ENCODE assay signal across 21 cellular contexts in the genomic region with DNA sequence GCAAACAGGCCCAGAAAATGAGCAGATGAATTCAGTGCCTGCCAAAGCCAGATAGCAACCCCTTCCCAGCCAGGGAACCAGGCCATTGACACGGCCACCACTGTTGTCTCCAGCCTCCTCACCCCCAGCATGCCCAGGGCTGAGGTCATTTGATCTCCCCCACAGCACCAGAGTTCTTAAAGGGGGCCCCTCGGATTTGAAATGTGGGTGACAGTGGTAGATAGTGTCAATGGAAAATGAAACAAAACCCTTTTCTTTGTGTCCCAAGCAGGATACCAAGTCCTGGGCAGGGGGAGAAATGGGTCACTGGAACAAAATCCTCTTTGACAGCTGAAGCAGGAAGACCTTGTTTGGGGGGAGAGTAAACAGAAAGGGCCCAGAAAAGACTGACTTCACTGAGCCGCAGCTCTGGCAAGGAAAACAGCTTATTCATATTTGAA. TPM values are rescaled to one million over a fixed set of nuclear protein-coding genes. Genes with fewer than 3 reads are reported as not detected.
DNase-seq lines count a peak whose midpoint lies in the region; ATAC-seq and TF ChIP-seq lines count a peak whose summit lies in the region.
"Had no signal": no experiment of that assay in that cellular context is flagged by ENCODE, and none has a peak within 500 bp of the region (broad histone marks: within the 10 kb centered on the region; RNA-seq: fewer than 3 reads in every experiment).

No MANE protein-coding gene starts in this region.

- peak overlapping the region in 1 of 5 experiments; percentile 9 for H3K4me3 Mint-ChIP-seq in brain

- H3K4me3 ChIP-seq in psoas muscle (no peak overlapping the region), upper lobe of right lung (no peak overlapping the region)
- H3K4me3 ChIP-seq: adrenal gland had no signal

- H3K9me3 ChIP-seq in psoas muscle: no peaks in the 10 kb centered on the region
- no peaks in the 10 kb centered on the region for H3K9me3 ChIP-seq in upper lobe of right lung
- H3K9me3 ChIP-seq: adrenal gland had no signal

- H3K27ac Mint-ChIP-seq in brain: peak overlapping the region; percentile 36 to 95 (median 93)
- H3K27ac Mint-ChIP-seq: activated T-helper 2 cell treated with anti-CD3 and anti-CD28 coated beads, Interferon-gamma antibody, Interleukin-2, Interleukin-4, amounts not matched to agents 10 μg/mL and 5 μg/mL and 100 μg/mL, durations not matched to agents 14 hours and 24 hours and 36 hours had no signal

- peaks cover 8% of the 10 kb centered on the region for H3K4me1 ChIP-seq in psoas muscle
- H3K4me1 ChIP-seq in upper lobe of right lung: peaks cover 21% of the 10 kb centered on the region
- H3K4me1 ChIP-seq: parathyroid adenoma had no signal

- peaks cover 59% of the 10 kb centered on the region for H3K4me1 Mint-ChIP-seq in brain

- ATAC-seq in psoas muscle: no peak
- ATAC-seq in upper lobe of right lung: no peak
- ATAC-seq in HG03025 (IDR thresholded peaks at IDR 0.05; ENCODE audit: low FRiP score, unreplicated experiment): no peak

- WGBS in psoas muscle, 3 donors: 33 to 41% (median 37%) methylated on average over 3 of the region's 3 CpGs

- intact Hi-C loops in psoas muscle (cut with DNase I): loop anchor here in 1 of 2 donors (5.0 kb wide), 1 partner anchor 46 kb away; no protein-coding TSS in a partner anchor
- intact Hi-C loops in upper lobe of right lung (cut with DNase I): loop anchor here (10.0 kb wide), 1 partner anchor 89 kb away; a partner anchor contains a TSS

- peak in 40 of 51 donors; percentile 4 to 87 (median 54) for DNase-seq in hypothalamus (lab: John Stamatoyannopoulos, UW)
- DNase-seq in psoas muscle: no peak
- DNase-seq in upper lobe of right lung: no peak
- DNase-seq in SIG-M5 (lab: John Stamatoyannopoulos, UW): no peak
- DNase-seq in COLO829 (ENCODE audit: low spot score): no peak
- DNase-seq: activated CD8-positive, alpha-beta memory T cell treated with anti-CD3 and anti-CD28 coated beads for 24 hours; adrenal gland; cortex of kidney; erythroblast; Karpas-422; NCI-H1105; NCI-H226; stimulated activated CD4-positive, alpha-beta T cell treated with anti-CD3 and anti-CD28 coated beads, Interleukin-12 subunit alpha, Interleukin-12 subunit beta, amount 100 ng/mL, for 4 hours; stimulated activated naive CD4-positive, alpha-beta T cell treated with Interleukin-2 at 50 U/mL for 16 hours had no signal

- peaks cover 12% of the 10 kb centered on the region for H3K27me3 Mint-ChIP-seq in brain

- H3K27me3 ChIP-seq in psoas muscle (ENCODE audit: insufficient read depth in 3 of 3, low read length in 2 of 3) (no peaks in the 10 kb centered on the region), upper lobe of right lung (no peaks in the 10 kb centered on the region)
- H3K27me3 ChIP-seq: adrenal gland had no signal

- H3K36me3 Mint-ChIP-seq in brain: no peaks in the 10 kb centered on the region

- H3K27ac ChIP-seq in psoas muscle: peak overlapping the region; percentile 44
- H3K27ac ChIP-seq in upper lobe of right lung: peak overlapping the region; percentile 42
- H3K27ac ChIP-seq: parathyroid adenoma had no signal

- TF ChIP-seq CTCF in brain (conservative IDR thresholded peaks at IDR 0.05) (no peak), psoas muscle (IDR thresholded peaks at IDR 0.05) (no peak), upper lobe of right lung (IDR thresholded peaks at IDR 0.05) (no peak)

- H3K9me3 Mint-ChIP-seq in brain: peaks cover 0 to 10% (median 0%) of the 10 kb centered on the region in 5 experiments
- H3K9me3 Mint-ChIP-seq: activated T-helper 2 cell treated with anti-CD3 and anti-CD28 coated beads, Interferon-gamma antibody, Interleukin-2, Interleukin-4, amounts not matched to agents 10 μg/mL and 5 μg/mL and 100 μg/mL, durations not matched to agents 14 hours and 24 hours and 36 hours had no signal

- H3K36me3 ChIP-seq in psoas muscle (ENCODE audit: insufficient read depth in 1 of 2, low read depth in 1 of 2) (no peaks in the 10 kb centered on the region), upper lobe of right lung (no peaks in the 10 kb centered on the region)
- H3K36me3 ChIP-seq: adrenal gland had no signal

RNA-seq across cellular contexts. Expression of a gene that starts 14.3 kb away (rescaled TPM):
- polyA plus RNA-seq in brain (ENCODE audit: insufficient read depth, low read depth, low replicate concordance) (not detected), psoas muscle (under 1 TPM in 1 of 3 donors, not detected in 2; 0.01 TPM)
- total RNA-seq in psoas muscle (not detected), upper lobe of right lung (not detected)
- total RNA-seq: activated T-helper 2 cell treated with anti-CD3 and anti-CD28 coated beads, Interferon-gamma antibody, Interleukin-2, Interleukin-4, amounts not matched to agents 10 μg/mL and 5 μg/mL and 100 μg/mL, durations not matched to agents 14 hours and 24 hours and 36 hours; adrenal gland; T-helper 1 cell treated with Interleukin-12 subunit alpha and Interleukin-12 subunit beta and Interleukin-4 antibody, amounts not matched to agents 30 ng/mL and 1 ng/mL, for 36 hours had no signal
- polyA plus RNA-seq: adrenal gland, BJ, keratinocyte had no signal

RNA-seq across cellular contexts. Expression of a gene that starts 32.6 kb away (rescaled TPM):
- polyA plus RNA-seq in brain (ENCODE audit: insufficient read depth, low read depth, low replicate concordance) (1.0 TPM), psoas muscle (1 to 10 TPM; 1.5 to 5.9 (median 1.8) TPM)
- total RNA-seq in psoas muscle (1 to 10 TPM; 3.5 to 7.1 (median 3.8) TPM), upper lobe of right lung (32.2 TPM)

Comparison
In these comparisons a context has a peak if more than half of its experiments do, and no peak if none do; other contexts are left out.
1. DNase-seq: peak in hypothalamus (40 of 51); none in psoas muscle (0 of 2), upper lobe of right lung (single experiment), SIG-M5 (single experiment) and COLO829 (single experiment).